Comparison of ENCODE assay signal across 17 cellular contexts in the genomic region with DNA sequence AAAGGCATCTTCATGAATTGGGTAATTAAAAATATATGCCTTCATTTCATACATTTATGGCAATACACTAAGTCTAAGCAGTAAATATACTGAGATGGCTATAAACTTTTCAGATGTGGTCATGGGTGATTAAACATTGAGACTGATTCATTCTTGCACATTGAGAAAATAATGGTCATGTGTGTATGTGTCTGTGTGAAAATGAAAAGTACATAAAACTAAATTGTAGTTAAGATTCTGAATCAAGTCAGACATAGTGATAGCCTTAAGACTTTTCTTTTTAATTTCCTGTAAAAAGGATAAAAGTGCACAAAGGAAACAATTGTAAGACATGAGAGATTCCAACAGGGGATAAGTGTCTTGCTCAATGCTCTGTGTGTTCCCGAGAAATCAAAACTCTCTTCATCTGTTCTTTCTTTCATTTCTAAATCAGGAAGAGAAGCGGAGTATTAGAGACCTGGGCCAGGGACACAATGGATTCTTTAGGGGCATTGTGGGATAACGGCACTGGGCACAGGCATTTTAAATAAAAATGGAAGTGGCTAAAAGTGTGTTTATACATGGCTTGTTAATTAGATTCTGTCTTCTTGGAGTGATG.
A peak's percentile ranks its signal among the peaks of the same experiment; 100 is the strongest.
DNase-seq lines count a peak whose midpoint lies in the region; ATAC-seq and TF ChIP-seq lines count a peak whose summit lies in the region.
"Had no signal": no experiment of that assay in that cellular context is flagged by ENCODE, and none has a peak within 500 bp of the region (broad histone marks: within the 10 kb centered on the region; RNA-seq: fewer than 3 reads in every experiment).

No MANE protein-coding gene starts in this region.

- peaks cover 4 to 7% of the 10 kb centered on the region in 2 donors for H3K9me3 Mint-ChIP-seq in natural killer cell

- no peak overlapping the region for H2BK12ac ChIP-seq in mesenchymal stem cell (ENCODE audit: low read length in 2 of 2)

- H3K4me1 ChIP-seq in right cardiac atrium (ENCODE audit: control insufficient read depth, insufficient read depth, low read length) = peaks cover 4% of the 10 kb centered on the region
- no peaks in the 10 kb centered on the region for H3K4me1 ChIP-seq in mesenchymal stem cell (ENCODE audit: control insufficient read depth, insufficient read depth, low read depth, low read length)
- H3K4me1 ChIP-seq in tibial nerve = peaks cover 0 to 18% (median 2%) of the 10 kb centered on the region in 4 donors
- H3K4me1 ChIP-seq in esophagus squamous epithelium = no peaks in the 10 kb centered on the region
- H3K4me1 ChIP-seq: Caco-2, transverse colon had no signal

- H2BK15ac ChIP-seq in mesenchymal stem cell (ENCODE audit: low read depth, poor library complexity, severe bottlenecking) = no peak overlapping the region

- no peak overlapping the region for H3K4me3 Mint-ChIP-seq in natural killer cell
- H3K4me3 Mint-ChIP-seq: activated naive CD4-positive, alpha-beta T cell treated with anti-CD3 and anti-CD28 coated beads for 36 hours; endodermal cell had no signal

- H3K79me1 ChIP-seq in mesenchymal stem cell (replicated peaks; ENCODE audit: low read length, poor library complexity, severe bottlenecking) = no peaks in the 10 kb centered on the region

- no peak overlapping the region for H3K4me2 ChIP-seq in mesenchymal stem cell (ENCODE audit: low read length, poor library complexity, severe bottlenecking)

- 67% methylated on average over 3 of the region's 3 CpGs for WGBS in right cardiac atrium
- 99% methylated on average over 3 of the region's 3 CpGs for WGBS in mesenchymal stem cell
- WGBS in tibial nerve, 2 donors = 42 to 47% methylated on average over 3 of the region's 3 CpGs
- WGBS in esophagus squamous epithelium, 2 donors = 32 to 44% methylated on average over 3 of the region's 3 CpGs

- no peak overlapping the region for H2AK5ac ChIP-seq in mesenchymal stem cell (ENCODE audit: low read length, severe bottlenecking)

- no peak for ATAC-seq in right cardiac atrium
- no peak for ATAC-seq in Right ventricle myocardium superior (ENCODE audit: poor library complexity)
- ATAC-seq in natural killer cell = no peak
- ATAC-seq: heart right ventricle had no signal

- intact Hi-C loops in right cardiac atrium (cut with DNase I) = no loop called here
- intact Hi-C loops in Right ventricle myocardium superior (cut with DNase I) = no loop called here
- intact Hi-C loops in natural killer cell (cut with micrococcal nuclease) = no loop called here
- intact Hi-C loops in esophagus squamous epithelium (cut with DNase I) = no loop called here

- no peak for DNase-seq in right cardiac atrium
- no peak for DNase-seq in Right ventricle myocardium superior
- DNase-seq in brain microvascular endothelial cell = no peak
- no peak for DNase-seq in mesenchymal stem cell
- DNase-seq in tibial nerve (ENCODE audit: low spot score in 2 of 2) = no peak
- DNase-seq in natural killer cell = no peak
- DNase-seq in ureter (ENCODE audit: low spot score) = no peak
- DNase-seq in esophagus squamous epithelium (lab: John Stamatoyannopoulos, UW) = no peak
- DNase-seq: activated naive CD4-positive, alpha-beta T cell treated with anti-CD3 and anti-CD28 coated beads for 36 hours; Caco-2; endodermal cell; heart right ventricle; NCI-H187 treated with DMSO at 0.1 percent for 48 hours; NCI-H524; stimulated activated CD4-positive, alpha-beta T cell treated with anti-CD3 and anti-CD28 coated beads, Interleukin-2, amount 100 ng/mL, for 48 hours; transverse colon had no signal

- H2AFZ ChIP-seq in mesenchymal stem cell (ENCODE audit: low read depth, low read length) = no peak overlapping the region

- in situ Hi-C loops in brain microvascular endothelial cell (cut with HindIII; ENCODE audit: low pct_ligation_motif_present, low sequenced_read_pairs) = no loop called here

- H3K4me3 ChIP-seq in right cardiac atrium (ENCODE audit: low read length) (peak overlapping the region; percentile 35), brain microvascular endothelial cell (ENCODE audit: low read depth, low read length) (peak overlapping the region; percentile 29), mesenchymal stem cell (ENCODE audit: insufficient read depth in 1 of 2, low read depth in 1 of 2, low read length in 2 of 2) (peak overlapping the region in 1 of 2 experiments; percentile 60), tibial nerve (peak overlapping the region in 2 of 4 donors; percentile 1 to 32), esophagus squamous epithelium (peak overlapping the region in 1 of 4 donors; percentile 2)
- H3K4me3 ChIP-seq: cardiac muscle cell, transverse colon had no signal

- no peak overlapping the region for H4K8ac ChIP-seq in mesenchymal stem cell (ENCODE audit: low read length)

- no peak for TF ChIP-seq EP300 in tibial nerve (IDR thresholded peaks at IDR 0.05)

- H3K36me3 ChIP-seq in brain microvascular endothelial cell (replicated peaks) = no peaks in the 10 kb centered on the region
- H3K36me3 ChIP-seq in mesenchymal stem cell (ENCODE audit: control insufficient read depth in 1 of 2, insufficient read depth in 2 of 2, low read depth in 1 of 2, low read length in 2 of 2) = no peaks in the 10 kb centered on the region
- H3K36me3 ChIP-seq in tibial nerve = no peaks in the 10 kb centered on the region
- H3K36me3 ChIP-seq in esophagus squamous epithelium = no peaks in the 10 kb centered on the region
- H3K36me3 ChIP-seq: cardiac muscle cell, heart right ventricle, transverse colon had no signal

- H3K9me3 ChIP-seq in right cardiac atrium (ENCODE audit: control insufficient read depth, low read length) (peaks cover 1% of the 10 kb centered on the region), mesenchymal stem cell (ENCODE audit: control insufficient read depth, low read length) (peaks cover 10% of the 10 kb centered on the region), tibial nerve (peaks cover 0 to 11% (median 0%) of the 10 kb centered on the region in 4 donors), esophagus squamous epithelium (peaks cover 0 to 19% (median 9%) of the 10 kb centered on the region in 3 donors)

- TF ChIP-seq POLR2A in tibial nerve (IDR thresholded peaks at IDR 0.05) = no peak
- no peak for TF ChIP-seq POLR2A in esophagus squamous epithelium (IDR thresholded peaks at IDR 0.05)

- H4K91ac ChIP-seq in mesenchymal stem cell (ENCODE audit: low read length) = no peak overlapping the region

- H2BK5ac ChIP-seq in mesenchymal stem cell (ENCODE audit: low read depth, low read length, poor library complexity, severe bottlenecking) = no peak overlapping the region

- H3K27ac Mint-ChIP-seq in natural killer cell = no peak overlapping the region
- H3K27ac Mint-ChIP-seq: activated naive CD4-positive, alpha-beta T cell treated with anti-CD3 and anti-CD28 coated beads for 36 hours; endodermal cell had no signal

- H2BK120ac ChIP-seq in mesenchymal stem cell (ENCODE audit: low read depth, low read length) = no peak overlapping the region

- TF ChIP-seq CTCF in brain microvascular endothelial cell (IDR thresholded peaks at IDR 0.05; ENCODE audit: low read depth, low read length, missing control alignments) = no peak
- TF ChIP-seq CTCF in tibial nerve (IDR thresholded peaks at IDR 0.05) = no peak
- no peak for TF ChIP-seq CTCF in natural killer cell (IDR thresholded peaks at IDR 0.05)
- TF ChIP-seq CTCF in esophagus squamous epithelium (IDR thresholded peaks at IDR 0.05) = no peak

- H3K27me3 ChIP-seq in right cardiac atrium (ENCODE audit: control insufficient read depth, insufficient read depth) (no peaks in the 10 kb centered on the region), brain microvascular endothelial cell (replicated peaks) (no peaks in the 10 kb centered on the region), mesenchymal stem cell (ENCODE audit: control insufficient read depth in 1 of 2, insufficient read depth in 1 of 2, low read length in 2 of 2) (no peaks in the 10 kb centered on the region), tibial nerve (no peaks in the 10 kb centered on the region), esophagus squamous epithelium (no peaks in the 10 kb centered on the region)
- H3K27me3 ChIP-seq: cardiac muscle cell, heart right ventricle, transverse colon had no signal

- H3K27ac ChIP-seq in right cardiac atrium (ENCODE audit: low read length) (no peak overlapping the region), brain microvascular endothelial cell (no peak overlapping the region), mesenchymal stem cell (ENCODE audit: low read length, poor library complexity, severe bottlenecking) (peak overlapping the region; percentile 26), tibial nerve (peak overlapping the region in 3 of 4 donors; percentile 17 to 77 (median 53)), esophagus squamous epithelium (no peak overlapping the region)
- H3K27ac ChIP-seq: cardiac muscle cell, transverse colon had no signal

- H3K9ac ChIP-seq in mesenchymal stem cell (ENCODE audit: low read length) = peak overlapping the region; percentile 59

- no peak overlapping the region for H3K18ac ChIP-seq in mesenchymal stem cell (ENCODE audit: low read depth in 1 of 2, low read length in 2 of 2)

- no peaks in the 10 kb centered on the region for H3K4me1 Mint-ChIP-seq in natural killer cell

- no peak overlapping the region for H3K14ac ChIP-seq in mesenchymal stem cell (ENCODE audit: low read length in 2 of 2)

- H3K36me3 Mint-ChIP-seq in natural killer cell = no peaks in the 10 kb centered on the region

- H3K4ac ChIP-seq in mesenchymal stem cell (ENCODE audit: low read depth in 1 of 2, low read length in 2 of 2) = no peak overlapping the region

- H3K27me3 Mint-ChIP-seq in natural killer cell (ENCODE audit: low read depth in 2 of 2) = peaks cover 0 to 9% of the 10 kb centered on the region in 2 donors

- no peak overlapping the region for H3K23ac ChIP-seq in mesenchymal stem cell (ENCODE audit: low read length in 2 of 2)

Comparison
In these comparisons a context has a peak if more than half of its experiments do, and no peak if none do; other contexts are left out.
1. H3K27ac ChIP-seq: peak in mesenchymal stem cell (single experiment) and tibial nerve (3 of 4); none in right cardiac atrium (single experiment), brain microvascular endothelial cell (single experiment) and esophagus squamous epithelium (0 of 4).